Comparison of ENCODE assay signal across 11 cellular contexts in genomic region chr3:32303051-32303786, GRCh38.
A peak's percentile ranks its signal among the peaks of the same experiment; 100 is the strongest.
DNase-seq lines count a peak whose midpoint lies in the region; ATAC-seq and TF ChIP-seq lines count a peak whose summit lies in the region.
"Had no signal": no experiment of that assay in that cellular context is flagged by ENCODE, and none has a peak within 500 bp of the region (broad histone marks: within the 10 kb centered on the region; RNA-seq: fewer than 3 reads in every experiment).

No MANE protein-coding gene starts in this region.

- H3K18ac ChIP-seq in H9 (ENCODE audit: insufficient read length, low read depth, low read length), result no peak overlapping the region

- H3K27ac ChIP-seq in H9 (ENCODE audit: insufficient read length, low read depth, low read length) (no peak overlapping the region), heart left ventricle (peak overlapping the region in 7 of 12 donors; percentile 18 to 79 (median 47)), smooth muscle cell (ENCODE audit: low read depth) (no peak overlapping the region), PC-9 (no peak overlapping the region)

- no peaks in the 10 kb centered on the region for H3K9me3 ChIP-seq in H9 (ENCODE audit: control insufficient read depth, low read depth, low read length)
- no peaks in the 10 kb centered on the region for H3K9me3 ChIP-seq in heart left ventricle
- no peaks in the 10 kb centered on the region for H3K9me3 ChIP-seq in smooth muscle cell (replicated peaks; ENCODE audit: low read depth)
- H3K9me3 ChIP-seq in PC-9 (ENCODE audit: insufficient read depth, low read depth), result no peaks in the 10 kb centered on the region
- H3K9me3 ChIP-seq: esophagus squamous epithelium had no signal

- H2AK5ac ChIP-seq in H9 (ENCODE audit: insufficient read length, low read length), result no peak overlapping the region

- H4K91ac ChIP-seq in H9 (ENCODE audit: insufficient read length, low read depth, low read length), result no peak overlapping the region

- H3K4me1 ChIP-seq in H9 (ENCODE audit: insufficient read depth, low read length), result peaks cover 9% of the 10 kb centered on the region; the same call in 1 of the 2 replicates
- peaks cover 0 to 32% (median 5%) of the 10 kb centered on the region in 12 donors for H3K4me1 ChIP-seq in heart left ventricle
- H3K4me1 ChIP-seq in smooth muscle cell (ENCODE audit: low read depth), result peaks cover 33% of the 10 kb centered on the region
- H3K4me1 ChIP-seq in PC-9 (replicated peaks; ENCODE audit: insufficient read depth), result no peaks in the 10 kb centered on the region

- BruUV-seq in PC-9 (replicated peaks; lab: Mats Ljungman, UMichigan), result no TSS peak

- H4K8ac ChIP-seq in H9 (replicated peaks; ENCODE audit: insufficient read length, low read depth, low read length), result no peak overlapping the region

- H3K36me3 ChIP-seq in heart left ventricle (no peaks in the 10 kb centered on the region), smooth muscle cell (ENCODE audit: low read depth) (no peaks in the 10 kb centered on the region), PC-9 (ENCODE audit: low read depth) (no peaks in the 10 kb centered on the region)
- H3K36me3 ChIP-seq: esophagus squamous epithelium had no signal

- H3F3A ChIP-seq in smooth muscle cell (ENCODE audit: low read depth) (no peaks in the 10 kb centered on the region), PC-9 (ENCODE audit: insufficient read depth, low read depth) (no peaks in the 10 kb centered on the region)

- H3K4me1 Mint-ChIP-seq in H9 (peaks cover 41 to 50% of the 10 kb centered on the region in 2 experiments), nephron progenitor cell (peaks cover 46% of the 10 kb centered on the region)
- H3K4me1 Mint-ChIP-seq in activated CD8-positive, alpha-beta T cell treated with anti-CD3 and anti-CD28 coated beads for 36 hours (ENCODE audit: low read depth), result peaks cover 29% of the 10 kb centered on the region

- H3K27ac Mint-ChIP-seq in H9 (peak overlapping the region in 2 of 3 experiments; percentile 67 to 71; a peak in 5 of 7 replicates), nephron progenitor cell (no peak overlapping the region)
- H3K27ac Mint-ChIP-seq in activated CD8-positive, alpha-beta T cell treated with anti-CD3 and anti-CD28 coated beads for 36 hours, result peak overlapping the region; percentile 77

- no peak overlapping the region for H3K23ac ChIP-seq in H9 (ENCODE audit: insufficient read length, low read depth, low read length)

- H4K5ac ChIP-seq in H9 (ENCODE audit: insufficient read length, low read depth, low read length), result no peak overlapping the region

- H3T11ph ChIP-seq in H9 (ENCODE audit: low read length), result no peak overlapping the region

- no peaks in the 10 kb centered on the region for H4K20me1 ChIP-seq in H9 (ENCODE audit: control insufficient read depth, insufficient read depth, insufficient read length)
- no peaks in the 10 kb centered on the region for H4K20me1 ChIP-seq in smooth muscle cell (ENCODE audit: low read depth)
- no peaks in the 10 kb centered on the region for H4K20me1 ChIP-seq in PC-9 (ENCODE audit: insufficient read depth)

- peak overlapping the region; percentile 65 for H2BK120ac ChIP-seq in H9 (ENCODE audit: low read depth, low read length, poor library complexity, severe bottlenecking)

- H3K56ac ChIP-seq in H9 (ENCODE audit: insufficient read length, low read depth, low read length), result no peak overlapping the region

- TF ChIP-seq CTCF in H9 (conservative IDR thresholded peaks at IDR 0.05) (no peak), heart left ventricle (IDR thresholded peaks at IDR 0.05) (no peak), smooth muscle cell (IDR thresholded peaks at IDR 0.05; ENCODE audit: borderline replicate concordance, insufficient read depth, poor library complexity, severe bottlenecking) (no peak), nephron progenitor cell (IDR thresholded peaks at IDR 0.05) (no peak), PC-9 (conservative IDR thresholded peaks at IDR 0.05) (no peak)
- TF ChIP-seq CTCF in activated CD8-positive, alpha-beta T cell treated with anti-CD3 and anti-CD28 coated beads for 36 hours (IDR thresholded peaks at IDR 0.05), result no peak

- H3K27me3 Mint-ChIP-seq in H9 (ENCODE audit: low read depth) (no peaks in the 10 kb centered on the region; the same call in 1 of the 2 replicates), nephron progenitor cell (ENCODE audit: low read depth, poor library complexity) (peaks cover 11% of the 10 kb centered on the region)
- no peaks in the 10 kb centered on the region for H3K27me3 Mint-ChIP-seq in activated CD8-positive, alpha-beta T cell treated with anti-CD3 and anti-CD28 coated beads for 36 hours

- H3K4ac ChIP-seq in H9 (ENCODE audit: low read depth, low read length), result no peak overlapping the region

- H3K27me3 ChIP-seq in H9 (ENCODE audit: insufficient read depth, low read length) (no peaks in the 10 kb centered on the region), heart left ventricle (no peaks in the 10 kb centered on the region), smooth muscle cell (ENCODE audit: low read depth) (no peaks in the 10 kb centered on the region), PC-9 (ENCODE audit: insufficient read depth, low read depth) (no peaks in the 10 kb centered on the region)
- H3K27me3 ChIP-seq: esophagus squamous epithelium had no signal

- no peaks in the 10 kb centered on the region for H3K79me2 ChIP-seq in H9 (ENCODE audit: insufficient read depth, low read length)
- H3K79me2 ChIP-seq in smooth muscle cell (ENCODE audit: low read depth), result no peaks in the 10 kb centered on the region
- H3K79me2 ChIP-seq in PC-9 (ENCODE audit: low read depth), result no peaks in the 10 kb centered on the region

- WGBS in H9 (ENCODE audit: extremely low coverage, insufficient read length, low lambda C conversion rate), result no CpG with 5 or more reads among the region's 9 CpGs
- WGBS in heart left ventricle, 4 donors, result 64 to 71% (median 69%) methylated on average over 9 of the region's 9 CpGs
- 64% methylated on average over 9 of the region's 9 CpGs for WGBS in smooth muscle cell (ENCODE audit: low lambda C conversion rate)

- H3K4me3 ChIP-seq in heart left ventricle (no peak overlapping the region), smooth muscle cell (no peak overlapping the region), PC-9 (no peak overlapping the region)
- H3K4me3 ChIP-seq: esophagus squamous epithelium had no signal

- no peak overlapping the region for H2BK5ac ChIP-seq in H9 (ENCODE audit: insufficient read length, low read length)

- H3K9me3 Mint-ChIP-seq in H9 (no peaks in the 10 kb centered on the region), nephron progenitor cell (no peaks in the 10 kb centered on the region)
- H3K9me3 Mint-ChIP-seq in activated CD8-positive, alpha-beta T cell treated with anti-CD3 and anti-CD28 coated beads for 36 hours, result no peaks in the 10 kb centered on the region

- POLR2A ChIA-PET in activated CD8-positive, alpha-beta T cell treated with anti-CD3 and anti-CD28 coated beads for 36 hours (lab: Charles Lee), result no interaction called here
- POLR2A ChIA-PET in PC-9 (lab: Charles Lee; ENCODE audit: unreplicated experiment), result no interaction called here

- no peak for TF ChIP-seq POLR2A in heart left ventricle (IDR thresholded peaks at IDR 0.05)

- H3K4me2 ChIP-seq in H9 (ENCODE audit: insufficient read depth, insufficient read length, low read length), result no peak overlapping the region
- H3K4me2 ChIP-seq in smooth muscle cell, result peak overlapping the region; percentile 55
- H3K4me2 ChIP-seq in PC-9, result no peak overlapping the region

- H2BK15ac ChIP-seq in H9 (ENCODE audit: low read depth, low read length), result no peak overlapping the region

- DNase-seq in H9 (no peak), heart left ventricle (no peak), smooth muscle cell (lab: John Stamatoyannopoulos, UW; ENCODE audit: unreplicated experiment) (no peak), nephron progenitor cell (no peak), PC-9 (no peak), NCI-H2171 treated with DMSO at 0.1 percent for 48 hours (lab: John Stamatoyannopoulos, UW) (no peak)
- no peak for DNase-seq in activated CD8-positive, alpha-beta T cell treated with anti-CD3 and anti-CD28 coated beads for 36 hours
- DNase-seq: esophagus squamous epithelium; NCI-H345; stimulated activated CD4-positive, alpha-beta T cell treated with anti-CD3 and anti-CD28 coated beads, Interleukin-15, amount 100 ng/mL, for 24 hours had no signal

- CTCF ChIA-PET in activated CD8-positive, alpha-beta T cell treated with anti-CD3 and anti-CD28 coated beads for 36 hours (lab: Charles Lee), result interaction anchor here (0.7 to 2.2 kb wide), 5 partner anchors 10 to 164 kb away, joined by 3 to 8 read pairs (median 3); no protein-coding TSS in a partner anchor
- CTCF ChIA-PET in PC-9 (lab: Charles Lee), result interaction anchor here (0.7 kb wide), 1 partner anchor 126 kb away, joined by 15 read pairs; no protein-coding TSS in a partner anchor

- H2AFZ ChIP-seq in H9 (ENCODE audit: low read length), result no peak overlapping the region
- peak overlapping the region; percentile 52 for H2AFZ ChIP-seq in smooth muscle cell (ENCODE audit: low read depth)
- no peak overlapping the region for H2AFZ ChIP-seq in PC-9

- H3K9ac ChIP-seq in H9 (ENCODE audit: extremely low read depth, insufficient read length, low read length) (peak overlapping the region; percentile 3), smooth muscle cell (ENCODE audit: low read depth) (no peak overlapping the region)

- no peaks in the 10 kb centered on the region for H3K9me2 ChIP-seq in PC-9 (ENCODE audit: insufficient read depth)

- H3K36me3 Mint-ChIP-seq in H9 (ENCODE audit: insufficient read depth in 1 of 3, low read depth in 3 of 3) (peaks cover 0 to 3% (median 0%) of the 10 kb centered on the region in 3 experiments; a peak in 1 of 7 replicates), nephron progenitor cell (ENCODE audit: low read depth) (no peaks in the 10 kb centered on the region)
- H3K36me3 Mint-ChIP-seq in activated CD8-positive, alpha-beta T cell treated with anti-CD3 and anti-CD28 coated beads for 36 hours (ENCODE audit: low read depth), result no peaks in the 10 kb centered on the region

- no peak overlapping the region for H2BK12ac ChIP-seq in H9 (ENCODE audit: insufficient read length, low read depth, low read length)

- no peak overlapping the region for H2BK20ac ChIP-seq in H9 (ENCODE audit: low read depth, low read length, poor library complexity, severe bottlenecking)

- intact Hi-C loops in activated CD8-positive, alpha-beta T cell treated with anti-CD3 and anti-CD28 coated beads for 36 hours (cut with micrococcal nuclease), result no loop called here
- intact Hi-C loops in heart left ventricle (cut with DNase I) (no loop called here), PC-9 (cut with micrococcal nuclease; ENCODE audit: unreplicated experiment) (no loop called here)

- H3K23me2 ChIP-seq in H9 (ENCODE audit: insufficient read length, low read depth, low read length, poor library complexity, severe bottlenecking), result no peaks in the 10 kb centered on the region

- peak; percentile 20 for ATAC-seq in activated CD8-positive, alpha-beta T cell treated with anti-CD3 and anti-CD28 coated beads for 36 hours
- peak in 2 of 4 donors; percentile 26 to 32 for ATAC-seq in heart left ventricle
- ATAC-seq: Panc1 had no signal

- peak overlapping the region; percentile 20; the same call in 1 of the 2 replicates for H3K14ac ChIP-seq in H9 (ENCODE audit: insufficient read depth, low read length)

- H3K79me1 ChIP-seq in H9 (ENCODE audit: insufficient read depth, low read depth, low read length, poor library complexity, severe bottlenecking), result no peaks in the 10 kb centered on the region

- no peak overlapping the region for H3K4me3 Mint-ChIP-seq in H9
- H3K4me3 Mint-ChIP-seq in activated CD8-positive, alpha-beta T cell treated with anti-CD3 and anti-CD28 coated beads for 36 hours, result peak overlapping the region; percentile 43
- H3K4me3 Mint-ChIP-seq in nephron progenitor cell, result no peak overlapping the region

Comparison
In these comparisons a context has a peak if more than half of its experiments do, and no peak if none do; other contexts are left out.
1. H3K27ac ChIP-seq: peak in heart left ventricle (7 of 12); none in H9 (single experiment), smooth muscle cell (single experiment) and PC-9 (single experiment).